In the genomic region with DNA sequence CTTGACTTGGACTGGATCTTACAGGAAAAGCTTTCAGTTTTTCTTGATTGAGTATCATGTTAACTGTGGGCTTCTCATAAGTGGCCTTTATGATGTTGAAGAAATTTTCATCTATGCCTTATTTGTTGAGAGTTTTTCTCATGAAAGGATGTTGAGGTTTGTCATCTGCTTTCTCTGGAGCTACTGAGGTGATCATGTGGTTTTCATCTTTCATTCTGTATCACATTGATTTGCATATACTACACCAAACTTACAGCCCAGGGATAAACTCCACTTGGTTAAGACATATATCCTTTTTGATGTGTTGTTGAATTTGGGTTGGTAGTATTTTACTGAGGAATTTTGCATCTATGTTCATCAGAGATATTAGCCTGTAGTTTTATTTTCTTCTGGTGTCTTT, we compare ENCODE assay signal across 17 cellular contexts. TPM values are rescaled to one million over a fixed set of nuclear protein-coding genes. Genes with fewer than 3 reads are reported as not detected.
DNase-seq lines count a peak whose midpoint lies in the region; ATAC-seq lines count a peak whose summit lies in the region.
"Not testable (repeated sequence)": the region's sequence is repeated elsewhere in the genome, so short reads cannot be mapped to it uniquely, and the experiment has no call there.
"Had no signal": no experiment of that assay in that cellular context is flagged by ENCODE, and none has a peak within 500 bp of the region (broad histone marks: within the 10 kb centered on the region; RNA-seq: fewer than 3 reads in every experiment).

No MANE protein-coding gene starts in this region.

- H3K27ac Mint-ChIP-seq in activated naive CD4-positive, alpha-beta T cell treated with anti-CD3 and anti-CD28 coated beads, Interleukin-2, amount 50 U/mL, for 72 hours: not testable (repeated sequence)

- ATAC-seq in GM18519 (IDR thresholded peaks at IDR 0.05; ENCODE audit: low FRiP score, unreplicated experiment) (peak; percentile 93), GM19351 (IDR thresholded peaks at IDR 0.05; ENCODE audit: unreplicated experiment) (peak; percentile 99), GM21526 (IDR thresholded peaks at IDR 0.05; ENCODE audit: low FRiP score, unreplicated experiment) (peak; percentile 65), HG02852 (IDR thresholded peaks at IDR 0.05; ENCODE audit: unreplicated experiment) (peak; percentile 89), HG03108 (IDR thresholded peaks at IDR 0.05; ENCODE audit: unreplicated experiment) (peak; percentile 74), HG03520 (IDR thresholded peaks at IDR 0.05; ENCODE audit: unreplicated experiment) (peak; percentile 82)
- ATAC-seq in activated naive CD4-positive, alpha-beta T cell treated with anti-CD3 and anti-CD28 coated beads, Interleukin-2, amount 50 U/mL, for 72 hours: peak; percentile 64 to 94

- not testable (repeated sequence) for DNase-seq in activated naive CD4-positive, alpha-beta T cell treated with anti-CD3 and anti-CD28 coated beads, Interleukin-2, amount 50 U/mL, for 72 hours (ENCODE audit: low spot score in 2 of 2)

- H3K9me3 Mint-ChIP-seq in activated naive CD4-positive, alpha-beta T cell treated with anti-CD3 and anti-CD28 coated beads, Interleukin-2, amount 50 U/mL, for 72 hours: not testable (repeated sequence)

- H3K36me3 Mint-ChIP-seq in activated naive CD4-positive, alpha-beta T cell treated with anti-CD3 and anti-CD28 coated beads, Interleukin-2, amount 50 U/mL, for 72 hours: not testable (repeated sequence)

RNA-seq across cellular contexts. Expression of a gene that starts 11.6 kb away (rescaled TPM):
- total RNA-seq in activated naive CD4-positive, alpha-beta T cell treated with anti-CD3 and anti-CD28 coated beads, Interleukin-2, amount 50 U/mL, for 72 hours: not detected
- total RNA-seq: cardiac septum, endodermal cell, esophagus muscularis mucosa, lung microvascular endothelial cell, mucosa of gallbladder, pancreas, Right ventricle myocardium superior, smooth muscle cell, temporal lobe, urinary bladder had no signal

RNA-seq across cellular contexts. Expression of a gene that starts 55.3 kb away (rescaled TPM):
- total RNA-seq in activated naive CD4-positive, alpha-beta T cell treated with anti-CD3 and anti-CD28 coated beads, Interleukin-2, amount 50 U/mL, for 72 hours: 10 to 100 TPM in 1 of 2 donors, 1 to 10 TPM in 1; 5.4 to 18.5 TPM
